ENCODE assay signal across 8 cellular contexts in the genomic region with DNA sequence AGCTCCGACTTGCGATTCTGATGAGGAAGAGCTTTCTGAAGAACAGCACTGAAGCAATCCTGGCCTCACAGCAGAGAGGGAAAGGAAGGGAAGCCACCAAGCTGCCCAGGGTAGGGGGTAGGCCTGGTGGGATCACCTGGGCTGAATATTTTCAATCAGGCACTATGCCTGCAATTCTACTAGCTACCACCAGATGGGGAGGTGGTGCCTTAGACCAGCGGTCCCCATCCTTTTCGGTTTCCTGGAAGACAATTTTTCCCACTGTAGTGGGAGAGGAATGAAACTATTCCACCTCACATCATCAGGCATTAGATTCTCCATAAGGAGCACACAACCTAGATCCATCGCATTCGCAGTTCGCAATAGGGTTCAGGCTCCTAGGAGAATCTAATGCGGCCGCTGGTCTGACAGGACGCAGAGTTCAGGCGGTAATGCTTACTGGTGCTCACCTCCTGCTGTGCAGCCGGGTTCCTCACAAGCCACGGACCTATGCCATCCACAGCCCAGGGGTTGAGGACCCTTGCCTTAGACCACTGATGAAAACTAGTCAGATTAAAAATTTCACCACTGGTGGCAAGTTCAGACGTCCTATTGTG. TPM values are rescaled to one million over a fixed set of nuclear protein-coding genes. Genes with fewer than 3 reads are reported as not detected.
DNase-seq lines count a peak whose midpoint lies in the region; ATAC-seq and TF ChIP-seq lines count a peak whose summit lies in the region.

No MANE protein-coding gene starts in this region.

- no peak overlapping the region for H3K27ac Mint-ChIP-seq in type B pancreatic cell

- H3K4me3 ChIP-seq in right atrium auricular region (no peak overlapping the region), foreskin fibroblast (ENCODE audit: low read depth in 1 of 2, low read length in 2 of 2) (no peak overlapping the region)

- H3K9me3 ChIP-seq in right atrium auricular region = peaks cover 0 to 3% of the 10 kb centered on the region in 2 donors

- H3K4me3 Mint-ChIP-seq in type B pancreatic cell = peak overlapping the region; percentile 36

- ATAC-seq in Right ventricle myocardium inferior = no peak

- peak overlapping the region; percentile 84 to 92 for H3K27ac ChIP-seq in right atrium auricular region

- peaks cover 22% of the 10 kb centered on the region for H3K27me3 Mint-ChIP-seq in type B pancreatic cell

- H3K36me3 ChIP-seq in right atrium auricular region = no peaks in the 10 kb centered on the region

- intact Hi-C loops in Right ventricle myocardium inferior (cut with DNase I) = no loop called here

- no peaks in the 10 kb centered on the region for H3K27me3 ChIP-seq in right atrium auricular region

- peaks cover 7% of the 10 kb centered on the region for H3K36me3 Mint-ChIP-seq in type B pancreatic cell

- H3K9me3 Mint-ChIP-seq in type B pancreatic cell = peaks cover 7% of the 10 kb centered on the region

- peaks cover 0 to 26% of the 10 kb centered on the region in 2 donors for H3K4me1 ChIP-seq in right atrium auricular region

- H3K4me1 Mint-ChIP-seq in type B pancreatic cell (ENCODE audit: unreplicated experiment) = peaks cover 13% of the 10 kb centered on the region

- TF ChIP-seq CTCF in right atrium auricular region (IDR thresholded peaks at IDR 0.05) = peak in 1 of 2 donors; percentile 46
- TF ChIP-seq CTCF in foreskin fibroblast (IDR thresholded peaks at IDR 0.05; ENCODE audit: low read depth, low read length) = peak; percentile 49
- TF ChIP-seq CTCF in type B pancreatic cell (conservative IDR thresholded peaks at IDR 0.05) = peak; percentile 76

- no peak for DNase-seq in right atrium auricular region (ENCODE audit: low spot score)
- DNase-seq in Right ventricle myocardium inferior (ENCODE audit: missing footprints) = no peak
- DNase-seq in OCI-M1 (lab: John Stamatoyannopoulos, UW) = peak; percentile 56
- DNase-seq in foreskin fibroblast = peak in 1 of 2 donors; percentile 49
- no peak for DNase-seq in type B pancreatic cell (ENCODE audit: extremely low spot score, unreplicated experiment)
- DNase-seq in medulla oblongata (ENCODE audit: extremely low spot score) = no peak
- no peak for DNase-seq in NCI-H1105 (lab: John Stamatoyannopoulos, UW)
- no peak for DNase-seq in NCI-H1436 treated with DMSO at 0.1 percent for 48 hours (lab: John Stamatoyannopoulos, UW)

RNA-seq across cellular contexts. Expression of a gene that starts 2.7 kb away (rescaled TPM):
- total RNA-seq in right atrium auricular region (10 to 100 TPM; 18.9 to 65.0 TPM), Right ventricle myocardium inferior (60.1 TPM), type B pancreatic cell (ENCODE audit: low replicate concordance) (6.1 and 17.6 TPM in 2 replicates)

RNA-seq across cellular contexts. Expression of a gene that starts 24.3 kb away (rescaled TPM):
- total RNA-seq in right atrium auricular region = 100 to 1,000 TPM in 1 of 2 donors, 10 to 100 TPM in 1; 90.0 to 116 TPM
- 91.6 TPM for total RNA-seq in Right ventricle myocardium inferior
- total RNA-seq in type B pancreatic cell (ENCODE audit: low replicate concordance) = 80.4 and 100 TPM in 2 replicates
